In genomic region chr4:173930329-173930967, GRCh38 we compare ENCODE assay signal across 2 cellular contexts.
TF ChIP-seq lines count a peak whose summit lies in the region.

No MANE protein-coding gene starts in this region.

TF ChIP-seq in GM23338, 12 proteins besides CTCF, POLR2A, EP300 and RAD21:
- TF ChIP-seq ZNF462 (CRISPR knock-in tag; IDR thresholded peaks at IDR 0.05) (no peak), ZNF114 (CRISPR knock-in tag; IDR thresholded peaks at IDR 0.05) (no peak), STAT1 (IDR thresholded peaks at IDR 0.05; ENCODE audit: unreplicated experiment) (no peak)
- TF ChIP-seq, protein P1, sequence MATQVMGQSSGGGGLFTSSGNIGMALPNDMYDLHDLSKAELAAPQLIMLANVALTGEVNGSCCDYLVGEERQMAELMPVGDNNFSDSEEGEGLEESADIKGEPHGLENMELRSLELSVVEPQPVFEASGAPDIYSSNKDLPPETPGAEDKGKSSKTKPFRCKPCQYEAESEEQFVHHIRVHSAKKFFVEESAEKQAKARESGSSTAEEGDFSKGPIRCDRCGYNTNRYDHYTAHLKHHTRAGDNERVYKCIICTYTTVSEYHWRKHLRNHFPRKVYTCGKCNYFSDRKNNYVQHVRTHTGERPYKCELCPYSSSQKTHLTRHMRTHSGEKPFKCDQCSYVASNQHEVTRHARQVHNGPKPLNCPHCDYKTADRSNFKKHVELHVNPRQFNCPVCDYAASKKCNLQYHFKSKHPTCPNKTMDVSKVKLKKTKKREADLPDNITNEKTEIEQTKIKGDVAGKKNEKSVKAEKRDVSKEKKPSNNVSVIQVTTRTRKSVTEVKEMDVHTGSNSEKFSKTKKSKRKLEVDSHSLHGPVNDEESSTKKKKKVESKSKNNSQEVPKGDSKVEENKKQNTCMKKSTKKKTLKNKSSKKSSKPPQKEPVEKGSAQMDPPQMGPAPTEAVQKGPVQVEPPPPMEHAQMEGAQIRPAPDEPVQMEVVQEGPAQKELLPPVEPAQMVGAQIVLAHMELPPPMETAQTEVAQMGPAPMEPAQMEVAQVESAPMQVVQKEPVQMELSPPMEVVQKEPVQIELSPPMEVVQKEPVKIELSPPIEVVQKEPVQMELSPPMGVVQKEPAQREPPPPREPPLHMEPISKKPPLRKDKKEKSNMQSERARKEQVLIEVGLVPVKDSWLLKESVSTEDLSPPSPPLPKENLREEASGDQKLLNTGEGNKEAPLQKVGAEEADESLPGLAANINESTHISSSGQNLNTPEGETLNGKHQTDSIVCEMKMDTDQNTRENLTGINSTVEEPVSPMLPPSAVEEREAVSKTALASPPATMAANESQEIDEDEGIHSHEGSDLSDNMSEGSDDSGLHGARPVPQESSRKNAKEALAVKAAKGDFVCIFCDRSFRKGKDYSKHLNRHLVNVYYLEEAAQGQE (IDR thresholded peaks at IDR 0.05; ENCODE audit: unreplicated experiment) = no peak

TF ChIP-seq in H1, 55 proteins besides CTCF, POLR2A, EP300 and RAD21 (continued from another document):
- TF ChIP-seq GABPA (IDR thresholded peaks at IDR 0.05; ENCODE audit: borderline replicate concordance, insufficient read depth, low read length) (no peak), KDM1A (IDR thresholded peaks at IDR 0.05; ENCODE audit: borderline replicate concordance, low read length) (no peak), CEBPB (IDR thresholded peaks at IDR 0.05; ENCODE audit: low read depth, low read length) (no peak)
TF ChIP-seq in H1: peak in this region for 0.
